In genomic region chr13:99375806-99376080, GRCh38 we compare ENCODE assay signal across 1 cellular context.
TF ChIP-seq lines count a peak whose summit lies in the region.

No MANE protein-coding gene starts in this region.

TF ChIP-seq in HepG2, 621 proteins besides CTCF, POLR2A, EP300 and RAD21 (continued from another document):
- TF ChIP-seq, protein P1, sequence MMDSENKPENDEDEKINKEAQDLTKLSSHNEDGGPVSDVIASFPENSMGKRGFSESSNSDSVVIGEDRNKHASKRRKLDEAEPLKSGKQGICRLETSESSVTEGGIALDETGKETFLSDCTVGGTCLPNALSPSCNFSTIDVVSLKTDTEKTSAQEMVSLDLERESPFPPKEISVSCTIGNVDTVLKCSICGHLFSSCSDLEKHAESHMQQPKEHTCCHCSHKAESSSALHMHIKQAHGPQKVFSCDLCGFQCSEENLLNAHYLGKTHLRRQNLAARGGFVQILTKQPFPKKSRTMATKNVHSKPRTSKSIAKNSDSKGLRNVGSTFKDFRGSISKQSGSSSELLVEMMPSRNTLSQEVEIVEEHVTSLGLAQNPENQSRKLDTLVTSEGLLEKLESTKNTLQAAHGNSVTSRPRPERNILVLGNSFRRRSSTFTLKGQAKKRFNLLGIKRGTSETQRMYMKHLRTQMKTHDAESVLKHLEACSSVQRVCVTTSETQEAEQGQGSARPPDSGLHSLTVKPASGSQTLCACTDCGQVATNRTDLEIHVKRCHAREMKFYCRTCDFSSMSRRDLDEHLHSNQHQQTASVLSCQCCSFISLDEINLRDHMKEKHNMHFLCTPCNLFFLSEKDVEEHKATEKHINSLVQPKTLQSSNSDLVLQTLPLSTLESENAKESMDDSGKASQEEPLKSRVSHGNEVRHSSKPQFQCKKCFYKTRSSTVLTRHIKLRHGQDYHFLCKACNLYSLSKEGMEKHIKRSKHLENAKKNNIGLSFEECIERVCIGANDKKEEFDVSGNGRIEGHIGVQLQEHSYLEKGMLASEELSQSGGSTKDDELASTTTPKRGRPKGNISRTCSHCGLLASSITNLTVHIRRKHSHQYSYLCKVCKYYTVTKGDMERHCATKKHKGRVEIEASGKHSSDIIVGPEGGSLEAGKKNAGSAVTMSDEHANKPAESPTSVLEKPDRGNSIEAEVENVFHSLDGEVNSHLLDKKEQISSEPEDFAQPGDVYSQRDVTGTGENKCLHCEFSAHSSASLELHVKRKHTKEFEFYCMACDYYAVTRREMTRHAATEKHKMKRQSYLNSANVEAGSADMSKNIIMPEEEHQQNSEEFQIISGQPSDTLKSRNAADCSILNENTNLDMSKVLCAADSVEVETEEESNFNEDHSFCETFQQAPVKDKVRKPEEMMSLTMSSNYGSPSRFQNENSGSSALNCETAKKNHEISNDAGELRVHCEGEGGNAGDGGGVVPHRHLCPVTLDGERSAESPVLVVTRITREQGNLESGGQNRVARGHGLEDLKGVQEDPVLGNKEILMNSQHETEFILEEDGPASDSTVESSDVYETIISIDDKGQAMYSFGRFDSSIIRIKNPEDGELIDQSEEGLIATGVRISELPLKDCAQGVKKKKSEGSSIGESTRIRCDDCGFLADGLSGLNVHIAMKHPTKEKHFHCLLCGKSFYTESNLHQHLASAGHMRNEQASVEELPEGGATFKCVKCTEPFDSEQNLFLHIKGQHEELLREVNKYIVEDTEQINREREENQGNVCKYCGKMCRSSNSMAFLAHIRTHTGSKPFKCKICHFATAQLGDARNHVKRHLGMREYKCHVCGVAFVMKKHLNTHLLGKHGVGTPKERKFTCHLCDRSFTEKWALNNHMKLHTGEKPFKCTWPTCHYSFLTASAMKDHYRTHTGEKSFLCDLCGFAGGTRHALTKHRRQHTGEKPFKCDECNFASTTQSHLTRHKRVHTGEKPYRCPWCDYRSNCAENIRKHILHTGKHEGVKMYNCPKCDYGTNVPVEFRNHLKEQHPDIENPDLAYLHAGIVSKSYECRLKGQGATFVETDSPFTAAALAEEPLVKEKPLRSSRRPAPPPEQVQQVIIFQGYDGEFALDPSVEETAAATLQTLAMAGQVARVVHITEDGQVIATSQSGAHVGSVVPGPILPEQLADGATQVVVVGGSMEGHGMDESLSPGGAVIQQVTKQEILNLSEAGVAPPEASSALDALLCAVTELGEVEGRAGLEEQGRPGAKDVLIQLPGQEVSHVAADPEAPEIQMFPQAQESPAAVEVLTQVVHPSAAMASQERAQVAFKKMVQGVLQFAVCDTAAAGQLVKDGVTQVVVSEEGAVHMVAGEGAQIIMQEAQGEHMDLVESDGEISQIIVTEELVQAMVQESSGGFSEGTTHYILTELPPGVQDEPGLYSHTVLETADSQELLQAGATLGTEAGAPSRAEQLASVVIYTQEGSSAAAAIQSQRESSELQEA (CRISPR knock-in tag; IDR thresholded peaks at IDR 0.05; ENCODE audit: not compliant biosample characterization), result no peak
- TF ChIP-seq, protein P2, sequence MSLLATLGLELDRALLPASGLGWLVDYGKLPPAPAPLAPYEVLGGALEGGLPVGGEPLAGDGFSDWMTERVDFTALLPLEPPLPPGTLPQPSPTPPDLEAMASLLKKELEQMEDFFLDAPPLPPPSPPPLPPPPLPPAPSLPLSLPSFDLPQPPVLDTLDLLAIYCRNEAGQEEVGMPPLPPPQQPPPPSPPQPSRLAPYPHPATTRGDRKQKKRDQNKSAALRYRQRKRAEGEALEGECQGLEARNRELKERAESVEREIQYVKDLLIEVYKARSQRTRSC (CRISPR knock-in tag; IDR thresholded peaks at IDR 0.05; ENCODE audit: low read depth), result no peak
- TF ChIP-seq TBP (CRISPR knock-in tag; IDR thresholded peaks at IDR 0.05), result no peak
- TF ChIP-seq ZNF547 (CRISPR knock-in tag; IDR thresholded peaks at IDR 0.05), result no peak
- TF ChIP-seq KLF15 (CRISPR knock-in tag; IDR thresholded peaks at IDR 0.05; ENCODE audit: borderline replicate concordance), result no peak
- no peak for TF ChIP-seq ZNF670 (CRISPR knock-in tag; IDR thresholded peaks at IDR 0.05; ENCODE audit: borderline replicate concordance)
- TF ChIP-seq ZNF24 (IDR thresholded peaks at IDR 0.05), result no peak
- TF ChIP-seq KLF9 (CRISPR knock-in tag; IDR thresholded peaks at IDR 0.05; ENCODE audit: low read depth), result no peak
- no peak for TF ChIP-seq ZNF33A (CRISPR knock-in tag; IDR thresholded peaks at IDR 0.05; ENCODE audit: borderline replicate concordance)
- TF ChIP-seq YEATS4 (CRISPR knock-in tag; IDR thresholded peaks at IDR 0.05; ENCODE audit: borderline replicate concordance), result no peak
